Comparison of ENCODE assay signal across 1 cellular context in genomic region chr20:17611290-17611539, GRCh38.
TF ChIP-seq lines count a peak whose summit lies in the region.

No MANE protein-coding gene starts in this region.

TF ChIP-seq in GM23338, 12 proteins besides CTCF, POLR2A, EP300 and RAD21 (continued from another document):
- TF ChIP-seq ZNF462 (CRISPR knock-in tag; IDR thresholded peaks at IDR 0.05): no peak
- TF ChIP-seq CREB1 (CRISPR knock-in tag; IDR thresholded peaks at IDR 0.05; ENCODE audit: low read depth): no peak
- TF ChIP-seq ETS1 (IDR thresholded peaks at IDR 0.05): no peak
- no peak for TF ChIP-seq POLR2AphosphoS5 (IDR thresholded peaks at IDR 0.05; ENCODE audit: low read depth)
